Comparison of ENCODE assay signal across 8 cellular contexts in genomic region chr14:49692191-49692757, GRCh38. TPM values are rescaled to one million over a fixed set of nuclear protein-coding genes. Genes with fewer than 3 reads are reported as not detected.
DNase-seq lines count a peak whose midpoint lies in the region; ATAC-seq and TF ChIP-seq lines count a peak whose summit lies in the region.

No MANE protein-coding gene starts in this region.

- DNase-seq in heart right ventricle (no peak), Right ventricle myocardium inferior (ENCODE audit: missing footprints) (no peak), breast epithelium (ENCODE audit: low spot score in 2 of 2) (no peak), vagina (ENCODE audit: extremely low spot score in 2 of 2) (no peak), NCI-H446 treated with DMSO at 0.1 percent for 48 hours (lab: John Stamatoyannopoulos, UW) (no peak), HCEC 1CT (no peak), NAMALWA (ENCODE audit: low spot score) (no peak)

- TF ChIP-seq CTCF in heart right ventricle (IDR thresholded peaks at IDR 0.05) (no peak), breast epithelium (IDR thresholded peaks at IDR 0.05) (no peak), vagina (IDR thresholded peaks at IDR 0.05) (no peak)

- peak overlapping the region; percentile 85 to 99 (median 95) for H3K27ac ChIP-seq in heart right ventricle
- H3K27ac ChIP-seq in breast epithelium: peak overlapping the region; percentile 96 to 97
- H3K27ac ChIP-seq in vagina: peak overlapping the region; percentile 96

- TF ChIP-seq POLR2A in breast epithelium (IDR thresholded peaks at IDR 0.05) (no peak), vagina (IDR thresholded peaks at IDR 0.05) (no peak)

- WGBS in heart right ventricle, 2 donors: 49 to 56% methylated on average over 6 of the region's 6 CpGs

- intact Hi-C loops in heart right ventricle (cut with DNase I) (loop anchor here in 7 of 10 donors (5.0 to 10.0 kb wide), 3 partner anchors 57 to 75 kb away; partner anchors contain the start of genes KLHDC2 (in 2 of the 7) and DNAAF2 (in 1 of the 7)), Right ventricle myocardium inferior (cut with DNase I) (loop anchor here (2.0 kb wide), 2 partner anchors 57 to 77 kb away; partner anchors contain the start of genes DNAAF2 and KLHDC2), breast epithelium (cut with DNase I; ENCODE audit: low total_unique reads) (no loop called here), vagina (cut with DNase I) (no loop called here)

- peak overlapping the region; percentile 36 to 88 (median 72) for H3K4me3 ChIP-seq in heart right ventricle
- H3K4me3 ChIP-seq in breast epithelium: peak overlapping the region; percentile 68 to 86 (median 76)
- peak overlapping the region; percentile 71 for H3K4me3 ChIP-seq in mononuclear cell (ENCODE audit: low read length)
- peak overlapping the region; percentile 75 to 80 for H3K4me3 ChIP-seq in vagina

- H3K9me3 ChIP-seq in heart right ventricle: no peaks in the 10 kb centered on the region
- no peaks in the 10 kb centered on the region for H3K9me3 ChIP-seq in breast epithelium
- H3K9me3 ChIP-seq in mononuclear cell (ENCODE audit: low read depth, low read length): no peaks in the 10 kb centered on the region
- H3K9me3 ChIP-seq in vagina: no peaks in the 10 kb centered on the region

- H3K4me1 ChIP-seq in heart right ventricle (peaks cover 6 to 38% (median 22%) of the 10 kb centered on the region in 9 donors), breast epithelium (no peaks in the 10 kb centered on the region), mononuclear cell (ENCODE audit: insufficient read depth, low read length) (peaks cover 19% of the 10 kb centered on the region), vagina (peaks cover 37% of the 10 kb centered on the region)

- ATAC-seq in heart right ventricle (peak in 1 of 8 donors; percentile 15), Right ventricle myocardium inferior (no peak)

- H3K27me3 ChIP-seq in heart right ventricle (no peaks in the 10 kb centered on the region), breast epithelium (no peaks in the 10 kb centered on the region), mononuclear cell (ENCODE audit: insufficient read depth, low read length) (no peaks in the 10 kb centered on the region), vagina (no peaks in the 10 kb centered on the region)

- H3K36me3 ChIP-seq in heart right ventricle (peaks cover 0 to 7% (median 0%) of the 10 kb centered on the region in 9 donors), breast epithelium (no peaks in the 10 kb centered on the region), vagina (no peaks in the 10 kb centered on the region)

RNA-seq across cellular contexts. Expression of gene KLHDC1, which starts 0.6 kb away (rescaled TPM):
- total RNA-seq in heart right ventricle: 1 to 10 TPM; 5.0 to 8.1 (median 7.4) TPM
- 1 to 10 TPM in 1 of 2 donors, under 1 TPM in 1; 0.99 to 6.9 TPM for polyA plus RNA-seq in heart right ventricle
- 7.1 TPM for total RNA-seq in Right ventricle myocardium inferior
- 10 to 100 TPM in 2 of 3 donors, 1 to 10 TPM in 1; 7.8 to 13.5 (median 11.8) TPM for total RNA-seq in breast epithelium
- 14.9 TPM for total RNA-seq in mononuclear cell
- total RNA-seq in vagina: 4.7 TPM

RNA-seq across cellular contexts. Expression of gene POLE2, which starts 4.3 kb away (rescaled TPM):
- 1 to 10 TPM in 2 of 10 donors, under 1 TPM in 8; 0.25 to 1.1 (median 0.64) TPM for total RNA-seq in heart right ventricle
- polyA plus RNA-seq in heart right ventricle: 1 to 10 TPM; 1.3 to 2.0 TPM
- total RNA-seq in Right ventricle myocardium inferior: 0.54 TPM
- total RNA-seq in breast epithelium: 1 to 10 TPM; 1.6 to 9.8 (median 5.6) TPM
- total RNA-seq in mononuclear cell: 3.1 TPM
- total RNA-seq in vagina: 4.9 TPM

RNA-seq across cellular contexts. Expression of gene DNAAF2, which starts 57.2 kb away (rescaled TPM):
- total RNA-seq in heart right ventricle (1 to 10 TPM; 4.1 to 6.9 (median 4.6) TPM), Right ventricle myocardium inferior (6.1 TPM), breast epithelium (10 to 100 TPM in 2 of 3 donors, 1 to 10 TPM in 1; 7.2 to 15.8 (median 12.1) TPM), mononuclear cell (8.3 TPM), vagina (7.9 TPM)
- polyA plus RNA-seq in heart right ventricle: 1 to 10 TPM; 2.9 to 5.3 TPM

Comparison
In these comparisons a context has a peak if more than half of its experiments do, and no peak if none do; other contexts are left out.
1. intact Hi-C loops: an anchor here in heart right ventricle (5.0 to 10.0 kb wide) and Right ventricle myocardium inferior (2.0 kb wide); none called in breast epithelium and vagina.